ENCODE assay signal across 25 cellular contexts in genomic region chr17:34237458-34237857, GRCh38. TPM values are rescaled to one million over a fixed set of nuclear protein-coding genes. Genes with fewer than 3 reads are reported as not detected.
"Had no signal": no experiment of that assay in that cellular context is flagged by ENCODE, and none has a peak within 500 bp of the region (broad histone marks: within the 10 kb centered on the region; RNA-seq: fewer than 3 reads in every experiment).

No MANE protein-coding gene starts in this region.

- H3K4me2 ChIP-seq: hepatocyte had no signal

- H3K9me3 ChIP-seq: esophagus squamous epithelium, gastroesophageal sphincter, lower lobe of right lung, right lobe of liver, suprapubic skin, thyroid gland had no signal

- H3K9me3 Mint-ChIP-seq: dendritic cell treated with granulocyte-macrophage colony-stimulating factor and Interleukin-4, amounts not matched to agents 40 ng/mL and 50 ng/mL, for 4 days; effector memory CD8-positive, alpha-beta T cell; memory B cell; natural killer cell treated with Interleukin-12 subunit alpha and Interleukin-12 subunit beta and Interleukin-15 and Interleukin-18, amount 100 ng/mL, for 72 hours; stimulated activated effector memory CD8-positive, alpha-beta T cell treated with anti-CD3 and anti-CD28 coated beads, Interleukin-12 subunit alpha, Interleukin-12 subunit beta, amount 100 ng/mL, for 72 hours; type B pancreatic cell had no signal

- H3K4me3 ChIP-seq: esophagus squamous epithelium, gastroesophageal sphincter, hepatocyte, lower lobe of right lung, right lobe of liver, suprapubic skin, thyroid gland had no signal

- H3K36me3 Mint-ChIP-seq: memory B cell; natural killer cell treated with Interleukin-12 subunit alpha and Interleukin-12 subunit beta and Interleukin-15 and Interleukin-18, amount 100 ng/mL, for 72 hours; stimulated activated effector memory CD8-positive, alpha-beta T cell treated with anti-CD3 and anti-CD28 coated beads, Interleukin-12 subunit alpha, Interleukin-12 subunit beta, amount 100 ng/mL, for 72 hours; type B pancreatic cell had no signal

- H3K27me3 ChIP-seq: esophagus squamous epithelium, gastroesophageal sphincter, hepatocyte, right lobe of liver, suprapubic skin, thyroid gland had no signal

- FAIRE-seq: colon, urothelium cell line had no signal

- H3K27ac ChIP-seq: hepatocyte, right lobe of liver, thyroid gland had no signal

- H3K4me1 Mint-ChIP-seq: stimulated activated effector memory CD8-positive, alpha-beta T cell treated with anti-CD3 and anti-CD28 coated beads, Interleukin-12 subunit alpha, Interleukin-12 subunit beta, amount 100 ng/mL, for 72 hours had no signal

- H3K36me3 ChIP-seq: esophagus squamous epithelium, gastroesophageal sphincter, lower lobe of right lung, right lobe of liver, suprapubic skin, thyroid gland had no signal

- DNase-seq: effector memory CD8-positive, alpha-beta T cell; esophagus squamous epithelium; foreskin fibroblast; lower lobe of right lung; midbrain; right lobe of liver; stimulated activated CD4-positive, alpha-beta T cell treated with anti-CD3 and anti-CD28 coated beads, Interleukin-4, amount 100 ng/mL, for 1 hour; stimulated activated CD8-positive, alpha-beta memory T cell treated with anti-CD3 and anti-CD28 coated beads, Interleukin-4, amount 100 ng/mL, for 48 hours; stimulated activated naive CD8-positive, alpha-beta T cell treated with anti-CD3 and anti-CD28 coated beads, Interleukin-15, Interleukin-2, amounts not matched to agents 100 U/mL and 50 U/mL, for 24 hours; thyroid gland had no signal

- H3K4me3 Mint-ChIP-seq: dendritic cell treated with granulocyte-macrophage colony-stimulating factor and Interleukin-4, amounts not matched to agents 40 ng/mL and 50 ng/mL, for 4 days; effector memory CD8-positive, alpha-beta T cell; memory B cell; natural killer cell treated with Interleukin-12 subunit alpha and Interleukin-12 subunit beta and Interleukin-15 and Interleukin-18, amount 100 ng/mL, for 72 hours; stimulated activated effector memory CD8-positive, alpha-beta T cell treated with anti-CD3 and anti-CD28 coated beads, Interleukin-12 subunit alpha, Interleukin-12 subunit beta, amount 100 ng/mL, for 72 hours; type B pancreatic cell had no signal

- ATAC-seq: effector memory CD8-positive, alpha-beta T cell; gastroesophageal sphincter; left lobe of liver; lower lobe of right lung; right lobe of liver; stimulated activated effector memory CD8-positive, alpha-beta T cell treated with anti-CD3 and anti-CD28 coated beads, Interleukin-12 subunit alpha, Interleukin-12 subunit beta, amount 100 ng/mL, for 72 hours; stimulated activated naive CD8-positive, alpha-beta T cell treated with anti-CD3 and anti-CD28 coated beads, Interleukin-15, Interleukin-2, amounts not matched to agents 100 U/mL and 50 U/mL, for 24 hours had no signal

RNA-seq across cellular contexts. Expression of gene CCL2, which starts 17.6 kb away (rescaled TPM):
- total RNA-seq: progenitor cell of endocrine pancreas had no signal

RNA-seq across cellular contexts. Expression of gene CCL7, which starts 32.6 kb away (rescaled TPM):
- total RNA-seq: esophagus squamous epithelium; hepatocyte; left lobe of liver; lower lobe of right lung; natural killer cell treated with Interleukin-12 subunit alpha and Interleukin-12 subunit beta and Interleukin-15 and Interleukin-18, amount 100 ng/mL, for 72 hours; osteocyte; progenitor cell of endocrine pancreas; renal cortical epithelial cell; right lobe of liver; thyroid gland had no signal

RNA-seq across cellular contexts. Expression of gene CCL11, which starts 48.1 kb away (rescaled TPM):
- total RNA-seq: epithelial cell of proximal tubule; hepatocyte; left lobe of liver; natural killer cell treated with Interleukin-12 subunit alpha and Interleukin-12 subunit beta and Interleukin-15 and Interleukin-18, amount 100 ng/mL, for 72 hours; osteocyte; progenitor cell of endocrine pancreas; renal cortical epithelial cell; suprapubic skin; thyroid gland had no signal
